In genomic region chr14:28744126-28744525, GRCh38 we compare ENCODE assay signal across 24 cellular contexts. TPM values are rescaled to one million over a fixed set of nuclear protein-coding genes. Genes with fewer than 3 reads are reported as not detected.
DNase-seq lines count a peak whose midpoint lies in the region; ATAC-seq, FAIRE-seq and TF ChIP-seq lines count a peak whose summit lies in the region.
"Had no signal": no experiment of that assay in that cellular context is flagged by ENCODE, and none has a peak within 500 bp of the region (broad histone marks: within the 10 kb centered on the region; RNA-seq: fewer than 3 reads in every experiment).

No MANE protein-coding gene starts in this region.

- H3K27me3 ChIP-seq in MM.1S (replicated peaks; ENCODE audit: insufficient read depth, low read length) (no peaks in the 10 kb centered on the region), H7 (ENCODE audit: control insufficient read depth, insufficient read depth, low read length) (no peaks in the 10 kb centered on the region)
- H3K27me3 ChIP-seq: BLaER1 treated with 17β-estradiol and CSF1 and Interleukin-3, amounts not matched to agents 10 nM and 100 nM; tibial artery had no signal

- no peak overlapping the region for H2AFZ ChIP-seq in MM.1S (ENCODE audit: low read length)
- H2AFZ ChIP-seq: parathyroid adenoma had no signal

- DNase-seq in MM.1S (peak; percentile 20), anterior cingulate cortex (lab: John Stamatoyannopoulos, UW) (no peak), GM12892 (ENCODE audit: insufficient read length) (no peak), H7 (no peak), NCI-H2107 treated with DMSO at 0.1 percent for 48 hours (lab: John Stamatoyannopoulos, UW; ENCODE audit: unreplicated experiment) (no peak)
- DNase-seq: activated naive CD4-positive, alpha-beta T cell treated with anti-CD3 and anti-CD28 coated beads, Interleukin-2, amount 50 U/mL, for 16 hours; caudate nucleus; glutamatergic neuron; Karpas-422; NCI-H1048; NCI-H1930; NCI-H2227 treated with DMSO at 0.1 percent for 48 hours; sigmoid colon; stimulated activated CD4-positive, alpha-beta T cell treated with anti-CD3 and anti-CD28 coated beads, Interleukin-15, amount 100 ng/mL, for 24 hours; tibial artery had no signal

- H3K4me1 ChIP-seq in MM.1S (ENCODE audit: low read length) = no peaks in the 10 kb centered on the region
- H3K4me1 ChIP-seq: parathyroid adenoma, sigmoid colon, tibial artery had no signal

- H3K4me2 ChIP-seq in MM.1S (ENCODE audit: low read depth, low read length) = no peak overlapping the region

- no peak for TF ChIP-seq POLR2A in GM12892 (IDR thresholded peaks at IDR 0.05; ENCODE audit: low read depth, low read length)

- no peaks in the 10 kb centered on the region for H3K9me2 ChIP-seq in MM.1S (replicated peaks; ENCODE audit: insufficient read depth, low read length)

- H3K9ac ChIP-seq in MM.1S (ENCODE audit: low read length) = no peak overlapping the region
- H3K9ac ChIP-seq: BLaER1 treated with 17β-estradiol and CSF1 and Interleukin-3, amounts not matched to agents 10 nM and 100 nM; parathyroid adenoma had no signal

- H3F3A ChIP-seq in MM.1S (ENCODE audit: insufficient read depth, low read length) = no peaks in the 10 kb centered on the region

- FAIRE-seq in endometrium (lab: Jason Lieb, UNC) (peak; percentile 4), GM12892 (lab: Jason Lieb, UNC) (no peak)
- FAIRE-seq: H1, HTR-8/SVneo had no signal

- no peak overlapping the region for H3K27ac ChIP-seq in MM.1S (ENCODE audit: low read length)
- H3K27ac ChIP-seq: BLaER1 treated with 17β-estradiol and CSF1 and Interleukin-3, amounts not matched to agents 10 nM and 100 nM; parathyroid adenoma; sigmoid colon; tibial artery had no signal

- H3K36me3 ChIP-seq in MM.1S (replicated peaks; ENCODE audit: insufficient read depth, low read length) (no peaks in the 10 kb centered on the region), H7 (replicated peaks; ENCODE audit: control insufficient read depth, insufficient read depth, low read length) (no peaks in the 10 kb centered on the region)
- H3K36me3 ChIP-seq: BLaER1 treated with 17β-estradiol and CSF1 and Interleukin-3, amounts not matched to agents 10 nM and 100 nM; sigmoid colon; tibial artery had no signal

- no peaks in the 10 kb centered on the region for H4K20me1 ChIP-seq in MM.1S (ENCODE audit: insufficient read depth, low read length)
- H4K20me1 ChIP-seq: BLaER1 treated with 17β-estradiol and CSF1 and Interleukin-3, amounts not matched to agents 10 nM and 100 nM had no signal

- H3K79me2 ChIP-seq in MM.1S (ENCODE audit: low read length) = no peaks in the 10 kb centered on the region
- H3K79me2 ChIP-seq: parathyroid adenoma had no signal

- peak; percentile 61 for ATAC-seq in GM18870 (IDR thresholded peaks at IDR 0.05; ENCODE audit: unreplicated experiment)
- peak; percentile 49 for ATAC-seq in HG02981 (IDR thresholded peaks at IDR 0.05; ENCODE audit: unreplicated experiment)

- no peak for TF ChIP-seq CTCF in MM.1S (IDR thresholded peaks at IDR 0.05; ENCODE audit: low read length)

- no peaks in the 10 kb centered on the region for H3K9me3 ChIP-seq in MM.1S (replicated peaks; ENCODE audit: insufficient read depth, low read length)

- H3K4me3 ChIP-seq in MM.1S (ENCODE audit: low read length) (no peak overlapping the region), H7 (ENCODE audit: insufficient read depth, low read depth, low read length) (no peak overlapping the region)
- H3K4me3 ChIP-seq: BLaER1 treated with 17β-estradiol and CSF1 and Interleukin-3, amounts not matched to agents 10 nM and 100 nM; sigmoid colon; tibial artery had no signal

RNA-seq across cellular contexts. Expression of gene FOXG1, which starts 22.5 kb away (rescaled TPM):
- polyA plus RNA-seq in GM12892 (2012; ENCODE audit: missing spikeins) = 1.00 TPM
- total RNA-seq in H7 (2014; rRNA removed; shearing (Covaris generic)) = 0.04 and 0.14 TPM in 2 replicates
- total RNA-seq: lung microvascular endothelial cell, neural crest cell, sigmoid colon had no signal
